ENCODE assay signal across 1 cellular context in genomic region chr3:171257251-171258179, GRCh38.
A peak's percentile ranks its signal among the peaks of the same experiment; 100 is the strongest.
TF ChIP-seq lines count a peak whose summit lies in the region.

No MANE protein-coding gene starts in this region.

TF ChIP-seq in SK-N-SH, 30 proteins besides CTCF, POLR2A, EP300 and RAD21 (continued from another document):
- peak; percentile 82 for TF ChIP-seq PBX3 (IDR thresholded peaks at IDR 0.05)
- TF ChIP-seq RCOR1 (IDR thresholded peaks at IDR 0.05; ENCODE audit: low read length): no peak
- peak; percentile 59; the same call in 1 of the 2 replicates for TF ChIP-seq MAX (IDR thresholded peaks at IDR 0.05; ENCODE audit: low read depth)
- no peak for TF ChIP-seq USF2 (IDR thresholded peaks at IDR 0.05; ENCODE audit: borderline replicate concordance, low read depth, low read length)
- TF ChIP-seq MXI1 (IDR thresholded peaks at IDR 0.05; ENCODE audit: low read depth, low read length): no peak
- no peak for TF ChIP-seq GATA2 (CRISPR knock-in tag; IDR thresholded peaks at IDR 0.05)
- peak; percentile 57 for TF ChIP-seq TCF12 (IDR thresholded peaks at IDR 0.05)
TF ChIP-seq in SK-N-SH: peak in this region for 9.
